8 cellular contexts compared by ENCODE assay signal in genomic region chr11:1837171-1838076, GRCh38. TPM values are rescaled to one million over a fixed set of nuclear protein-coding genes. Genes with fewer than 3 reads are reported as not detected.
DNase-seq lines count a peak whose midpoint lies in the region; TF ChIP-seq lines count a peak whose summit lies in the region.

No MANE protein-coding gene starts in this region.

- DNase-seq in H9 (peak; percentile 82), NCI-H69 (lab: John Stamatoyannopoulos, UW) (peak; percentile 67), erythroblast (lab: John Stamatoyannopoulos, UW) (peak; percentile 63 to 73), neuronal stem cell (ENCODE audit: low spot score) (peak; percentile 67), tibial artery (no peak), NCI-H187 (lab: John Stamatoyannopoulos, UW) (no peak)
- peak; percentile 73 for DNase-seq in activated CD8-positive, alpha-beta memory T cell treated with anti-CD3 and anti-CD28 coated beads, Interleukin-2, amount 50 U/mL, for 1 hour (ENCODE audit: extremely low read depth)

- peaks cover 3% of the 10 kb centered on the region for H3K23me2 ChIP-seq in H9 (ENCODE audit: insufficient read length, low read depth, low read length, poor library complexity, severe bottlenecking)

- H2BK120ac ChIP-seq in H9 (ENCODE audit: low read depth, low read length, poor library complexity, severe bottlenecking) (no peak overlapping the region), neuronal stem cell (ENCODE audit: low read depth, low read length) (peak overlapping the region; percentile 81)

- H2BK5ac ChIP-seq in H9 (ENCODE audit: insufficient read length, low read length) (no peak overlapping the region), neuronal stem cell (ENCODE audit: low read length) (peak overlapping the region; percentile 82)

- H2BK20ac ChIP-seq in H9 (ENCODE audit: low read depth, low read length, poor library complexity, severe bottlenecking) = no peak overlapping the region

- no peak overlapping the region for H3K56ac ChIP-seq in H9 (ENCODE audit: insufficient read length, low read depth, low read length)

- H3K27ac Mint-ChIP-seq in H9 = no peak overlapping the region

- H3K9me3 ChIP-seq in H9 (ENCODE audit: control insufficient read depth, low read depth, low read length) = no peaks in the 10 kb centered on the region
- no peaks in the 10 kb centered on the region for H3K9me3 ChIP-seq in neuronal stem cell (replicated peaks in 1 of 2; ENCODE audit: control insufficient read depth in 2 of 2, insufficient read depth in 1 of 2, low read depth in 1 of 2, low read length in 2 of 2)
- no peaks in the 10 kb centered on the region for H3K9me3 ChIP-seq in tibial artery

- H3K36me3 Mint-ChIP-seq in H9 (ENCODE audit: insufficient read depth in 1 of 3, low read depth in 3 of 3) = no peaks in the 10 kb centered on the region

- no peak overlapping the region for H3K23ac ChIP-seq in H9 (ENCODE audit: insufficient read length, low read depth, low read length)
- H3K23ac ChIP-seq in neuronal stem cell (ENCODE audit: low read depth, low read length, poor library complexity) = no peak overlapping the region

- H3K27me3 ChIP-seq in H9 (ENCODE audit: insufficient read depth, low read length) = no peaks in the 10 kb centered on the region
- H3K27me3 ChIP-seq in neuronal stem cell (ENCODE audit: control insufficient read depth in 3 of 3, insufficient read depth in 3 of 3, low read depth in 1 of 3, low read length in 3 of 3) = peaks cover 0 to 55% (median 0%) of the 10 kb centered on the region in 3 experiments
- peaks cover 0 to 5% of the 10 kb centered on the region in 2 donors for H3K27me3 ChIP-seq in tibial artery

- peaks cover 2 to 6% of the 10 kb centered on the region in 2 experiments; a peak in 3 of 4 replicates for H3K4me1 Mint-ChIP-seq in H9

- H3K4ac ChIP-seq in H9 (ENCODE audit: low read depth, low read length) = no peak overlapping the region
- peak overlapping the region; percentile 89 for H3K4ac ChIP-seq in neuronal stem cell (ENCODE audit: low read length)

- H3K27me3 Mint-ChIP-seq in H9 (ENCODE audit: low read depth) = peaks cover 11% of the 10 kb centered on the region

- H3K9ac ChIP-seq in H9 (ENCODE audit: extremely low read depth, insufficient read length, low read length) (no peak overlapping the region), neuronal stem cell (ENCODE audit: low read depth, low read length, poor library complexity) (peak overlapping the region; percentile 77)

- H3K14ac ChIP-seq in H9 (ENCODE audit: insufficient read depth, low read length) (no peak overlapping the region), neuronal stem cell (ENCODE audit: low read length) (no peak overlapping the region)

- no peak overlapping the region for H2BK12ac ChIP-seq in H9 (ENCODE audit: insufficient read length, low read depth, low read length)
- peak overlapping the region; percentile 98 for H2BK12ac ChIP-seq in neuronal stem cell (ENCODE audit: low read length)

- H3T11ph ChIP-seq in H9 (ENCODE audit: low read length) = no peak overlapping the region

- H2BK15ac ChIP-seq in H9 (ENCODE audit: low read depth, low read length) = no peak overlapping the region; the same call in 1 of the 2 replicates
- peak overlapping the region; percentile 97 for H2BK15ac ChIP-seq in neuronal stem cell (ENCODE audit: low read length)

- H3K4me2 ChIP-seq in H9 (ENCODE audit: insufficient read depth, insufficient read length, low read length) (no peak overlapping the region), neuronal stem cell (ENCODE audit: insufficient read depth, low read length, poor library complexity, severe bottlenecking) (no peak overlapping the region)

- H3K9me3 Mint-ChIP-seq in H9 = no peaks in the 10 kb centered on the region; a peak in 1 of 5 replicates

- H2AFZ ChIP-seq in H9 (ENCODE audit: low read length) (no peak overlapping the region), neuronal stem cell (ENCODE audit: low read length) (peak overlapping the region; percentile 75)

- no peak overlapping the region for H4K5ac ChIP-seq in H9 (ENCODE audit: insufficient read length, low read depth, low read length)

- H3K79me2 ChIP-seq in H9 (ENCODE audit: insufficient read depth, low read length) = no peaks in the 10 kb centered on the region

- H3K36me3 ChIP-seq in neuronal stem cell (replicated peaks in 1 of 2; ENCODE audit: control insufficient read depth in 2 of 2, insufficient read depth in 2 of 2, low read length in 2 of 2) = no peaks in the 10 kb centered on the region
- H3K36me3 ChIP-seq in tibial artery = no peaks in the 10 kb centered on the region

- no peaks in the 10 kb centered on the region for H3K4me1 ChIP-seq in H9 (ENCODE audit: insufficient read depth, low read length)
- peaks cover 0 to 17% of the 10 kb centered on the region in 2 donors for H3K4me1 ChIP-seq in neuronal stem cell (ENCODE audit: control insufficient read depth in 2 of 2, insufficient read depth in 1 of 2, low read depth in 1 of 2, low read length in 2 of 2)
- H3K4me1 ChIP-seq in tibial artery = peaks cover 0 to 28% (median 8%) of the 10 kb centered on the region in 4 donors

- no peaks in the 10 kb centered on the region for H3K79me1 ChIP-seq in H9 (ENCODE audit: insufficient read depth, low read depth, low read length, poor library complexity, severe bottlenecking)
- no peaks in the 10 kb centered on the region for H3K79me1 ChIP-seq in neuronal stem cell (ENCODE audit: low read depth, low read length)

- no peak overlapping the region for H3K4me3 ChIP-seq in neuronal stem cell (ENCODE audit: low read length in 2 of 2)
- no peak overlapping the region for H3K4me3 ChIP-seq in tibial artery

- intact Hi-C loops in tibial artery (cut with DNase I; ENCODE audit: low total_unique reads) = loop anchor here (5.0 kb wide), 2 partner anchors 40 to 315 kb away; no protein-coding TSS in a partner anchor

- no peak overlapping the region for H3K4me3 Mint-ChIP-seq in H9

- H3K18ac ChIP-seq in H9 (ENCODE audit: insufficient read length, low read depth, low read length) (no peak overlapping the region), neuronal stem cell (ENCODE audit: low read length) (peak overlapping the region; percentile 88)

- H4K20me1 ChIP-seq in H9 (ENCODE audit: control insufficient read depth, insufficient read depth, insufficient read length) = no peaks in the 10 kb centered on the region

- no CpG with 5 or more reads among the region's 38 CpGs for WGBS in H9 (ENCODE audit: extremely low coverage, insufficient read length, low lambda C conversion rate)
- WGBS in neuronal stem cell (ENCODE audit: extremely low coverage in 2 of 2, insufficient read length in 2 of 2, insufficient replicate concordance in 1 of 2), 2 donors = no CpG with 5 or more reads among the region's 38 CpGs

- TF ChIP-seq CTCF in GM12801 (IDR thresholded peaks at IDR 0.05; ENCODE audit: extremely low read depth, insufficient read length) = peak; percentile 8
- TF ChIP-seq CTCF in H9 (conservative IDR thresholded peaks at IDR 0.05) = peak; percentile 92
- TF ChIP-seq CTCF in tibial artery (IDR thresholded peaks at IDR 0.05) = peak; percentile 88 to 91

- H3K27ac ChIP-seq in H9 (ENCODE audit: insufficient read length, low read depth, low read length) (no peak overlapping the region), neuronal stem cell (replicated peaks; ENCODE audit: low read length) (no peak overlapping the region), tibial artery (no peak overlapping the region)

- H4K91ac ChIP-seq in H9 (ENCODE audit: insufficient read length, low read depth, low read length) (no peak overlapping the region), neuronal stem cell (ENCODE audit: low read depth, low read length, poor library complexity) (peak overlapping the region; percentile 95)

- H2AK5ac ChIP-seq in H9 (ENCODE audit: insufficient read length, low read length) (no peak overlapping the region), neuronal stem cell (ENCODE audit: low read depth, low read length) (peak overlapping the region; percentile 98)

- H4K8ac ChIP-seq in H9 (replicated peaks; ENCODE audit: insufficient read length, low read depth, low read length) (no peak overlapping the region), neuronal stem cell (ENCODE audit: low read depth, low read length) (peak overlapping the region; percentile 43)

- TF ChIP-seq POLR2A in erythroblast (IDR thresholded peaks at IDR 0.05; ENCODE audit: low read length) = no peak

RNA-seq across cellular contexts. Expression of gene TNNI2, which starts 1.4 kb away (rescaled TPM):
- not detected in 2 replicates for total RNA-seq in H9 (2021)
- polyA plus RNA-seq in neuronal stem cell (2013, experiment 1 of 2) = 0.13 TPM
- not detected for polyA plus RNA-seq in neuronal stem cell (2013, experiment 2 of 2)

RNA-seq across cellular contexts. Expression of gene SYT8, which starts 2.6 kb away (rescaled TPM):
- total RNA-seq in H9 (2021) = not detected in 2 replicates
- polyA plus RNA-seq in neuronal stem cell (2013, experiment 1 of 2) = not detected
- not detected for polyA plus RNA-seq in neuronal stem cell (2013, experiment 2 of 2)

RNA-seq across cellular contexts. Expression of gene LSP1, which starts 15.5 kb away (rescaled TPM):
- not detected in 2 replicates for total RNA-seq in H9 (2021)
- 0.13 TPM for polyA plus RNA-seq in neuronal stem cell (2013, experiment 1 of 2)
- 0.73 TPM for polyA plus RNA-seq in neuronal stem cell (2013, experiment 2 of 2)

RNA-seq across cellular contexts. Expression of gene PRR33, which starts 54.3 kb away (rescaled TPM):
- not detected in 2 replicates for total RNA-seq in H9 (2021)
- polyA plus RNA-seq in neuronal stem cell (2013, experiment 1 of 2) = not detected
- polyA plus RNA-seq in neuronal stem cell (2013, experiment 2 of 2) = not detected

Comparison
In these comparisons a context has a peak if more than half of its experiments do, and no peak if none do; other contexts are left out.
1. CTCF ChIP-seq: peak in every context shown above with its lines; median percentile 92 in H9; 90 in tibial artery; 8 in GM12801.
2. DNase-seq: peak in H9 (single experiment), NCI-H69 (single experiment), activated CD8-positive, alpha-beta memory T cell treated with anti-CD3 and anti-CD28 coated beads, Interleukin-2, amount 50 U/mL, for 1 hour (single experiment), erythroblast (2 of 2) and neuronal stem cell (single experiment); none in tibial artery (0 of 2) and NCI-H187 (0 of 2).